23 cellular contexts compared by ENCODE assay signal in genomic region chr1:40248429-40248828, GRCh38. TPM values are rescaled to one million over a fixed set of nuclear protein-coding genes. Genes with fewer than 3 reads are reported as not detected.
"Had no signal": no experiment of that assay in that cellular context is flagged by ENCODE, and none has a peak within 500 bp of the region (broad histone marks: within the 10 kb centered on the region; RNA-seq: fewer than 3 reads in every experiment).

No MANE protein-coding gene starts in this region.

- H3K4me3 ChIP-seq: ascending aorta, cardiac muscle cell had no signal

- H3K9me3 ChIP-seq: ascending aorta had no signal

- H3K27ac ChIP-seq: ascending aorta, cardiac muscle cell, WERI-Rb-1 had no signal

- H3K27me3 ChIP-seq: ascending aorta, cardiac muscle cell had no signal

- H3K36me3 ChIP-seq: ascending aorta, cardiac muscle cell, WERI-Rb-1 had no signal

- ATAC-seq: activated CD4-positive, alpha-beta T cell treated with anti-CD3 and anti-CD28 coated beads for 36 hours; activated CD8-positive, alpha-beta T cell treated with anti-CD3 and anti-CD28 coated beads for 36 hours; activated naive CD8-positive, alpha-beta T cell treated with anti-CD3 and anti-CD28 coated beads, Interleukin-2, amount 50 U/mL, for 24 hours; Panc1; Right ventricle myocardium inferior had no signal

- DNase-seq: activated CD4-positive, alpha-beta T cell treated with anti-CD3 and anti-CD28 coated beads for 36 hours; activated CD8-positive, alpha-beta memory T cell treated with anti-CD3 and anti-CD28 coated beads, Interleukin-2, amount 50 U/mL, for 48 hours; activated CD8-positive, alpha-beta T cell treated with anti-CD3 and anti-CD28 coated beads for 36 hours; activated naive CD8-positive, alpha-beta T cell treated with anti-CD3 and anti-CD28 coated beads, Interleukin-2, amount 50 U/mL, for 24 hours; activated T-cell treated with anti-CD3 and anti-CD28 coated beads, Interleukin-2, amount 50 U/mL, for 1 hour; amniotic stem cell; Karpas-422; MM.1S; NCI-H1105 treated with DMSO at 0.1 percent for 48 hours; NCI-H1436 treated with DMSO at 0.1 percent for 48 hours; NCI-H187; NCI-H2081 treated with DMSO at 0.1 percent for 48 hours; NCI-H2227 treated with DMSO at 0.1 percent for 48 hours; NCI-H526; NCI-H82; RPMI8226; WERI-Rb-1 had no signal

RNA-seq across cellular contexts. Expression of gene TMCO2, which starts 0.7 kb away (rescaled TPM):
- total RNA-seq: activated CD4-positive, alpha-beta T cell treated with anti-CD3 and anti-CD28 coated beads for 36 hours; activated CD8-positive, alpha-beta T cell treated with anti-CD3 and anti-CD28 coated beads for 36 hours; ascending aorta; cardiac muscle cell; NCI-H460; OCI-LY7; Right ventricle myocardium inferior had no signal
- polyA plus RNA-seq: cardiac muscle cell had no signal
